ENCODE assay signal across 1 cellular context in the genomic region with DNA sequence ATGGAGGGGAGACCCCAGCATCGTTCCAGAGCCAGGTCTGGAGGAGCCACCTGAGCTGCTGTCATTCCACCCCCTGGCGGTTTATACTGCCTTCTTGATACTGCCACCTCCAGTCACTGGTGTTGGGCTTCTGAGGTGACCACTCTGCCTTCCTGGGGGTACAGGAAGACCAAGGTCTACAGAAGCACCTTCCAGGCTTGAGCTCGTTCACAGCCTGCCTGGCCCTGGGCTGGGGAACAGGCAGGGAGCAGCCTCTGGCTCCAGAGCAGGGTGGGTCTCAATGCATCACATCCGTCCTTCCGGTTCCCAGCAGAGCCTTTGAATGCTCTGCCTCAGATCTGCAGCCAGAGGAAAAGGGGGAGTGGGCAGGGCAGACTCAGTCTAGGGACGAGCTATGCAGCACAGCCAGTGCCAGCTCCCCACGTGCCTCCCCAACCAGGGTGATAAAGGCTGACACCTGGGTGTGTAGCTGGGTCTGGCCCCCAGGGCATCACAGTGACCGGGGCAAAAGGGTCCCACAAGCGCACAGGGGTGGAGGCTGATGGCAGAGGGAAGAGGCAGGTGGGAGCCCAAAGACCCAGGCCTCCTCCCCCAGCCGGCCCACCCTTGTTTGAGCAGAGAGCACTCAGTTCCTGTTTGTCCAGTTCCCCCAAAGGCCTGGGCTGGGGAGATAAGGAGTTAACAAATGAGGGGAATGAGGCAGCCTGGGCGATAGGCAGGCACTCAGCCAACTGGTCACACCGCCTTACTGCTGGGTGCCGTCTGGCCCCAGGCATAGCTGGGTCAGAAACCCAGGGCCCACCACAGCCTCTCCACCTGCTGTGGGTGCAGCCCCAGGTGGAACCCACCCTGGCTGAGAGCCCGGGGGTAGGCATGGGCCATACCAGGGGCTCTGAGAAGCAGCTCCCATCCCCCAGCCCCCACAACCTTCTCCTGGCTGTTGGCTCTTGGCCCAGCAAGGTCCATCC.
TF ChIP-seq lines count a peak whose summit lies in the region.

No MANE protein-coding gene starts in this region.

TF ChIP-seq in K562, 482 proteins besides CTCF, POLR2A, EP300 and RAD21 (continued from another document and continues in another):
- TF ChIP-seq, protein P1, sequence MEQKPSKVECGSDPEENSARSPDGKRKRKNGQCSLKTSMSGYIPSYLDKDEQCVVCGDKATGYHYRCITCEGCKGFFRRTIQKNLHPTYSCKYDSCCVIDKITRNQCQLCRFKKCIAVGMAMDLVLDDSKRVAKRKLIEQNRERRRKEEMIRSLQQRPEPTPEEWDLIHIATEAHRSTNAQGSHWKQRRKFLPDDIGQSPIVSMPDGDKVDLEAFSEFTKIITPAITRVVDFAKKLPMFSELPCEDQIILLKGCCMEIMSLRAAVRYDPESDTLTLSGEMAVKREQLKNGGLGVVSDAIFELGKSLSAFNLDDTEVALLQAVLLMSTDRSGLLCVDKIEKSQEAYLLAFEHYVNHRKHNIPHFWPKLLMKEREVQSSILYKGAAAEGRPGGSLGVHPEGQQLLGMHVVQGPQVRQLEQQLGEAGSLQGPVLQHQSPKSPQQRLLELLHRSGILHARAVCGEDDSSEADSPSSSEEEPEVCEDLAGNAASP (IDR thresholded peaks at IDR 0.05) = no peak
- TF ChIP-seq, protein P2, sequence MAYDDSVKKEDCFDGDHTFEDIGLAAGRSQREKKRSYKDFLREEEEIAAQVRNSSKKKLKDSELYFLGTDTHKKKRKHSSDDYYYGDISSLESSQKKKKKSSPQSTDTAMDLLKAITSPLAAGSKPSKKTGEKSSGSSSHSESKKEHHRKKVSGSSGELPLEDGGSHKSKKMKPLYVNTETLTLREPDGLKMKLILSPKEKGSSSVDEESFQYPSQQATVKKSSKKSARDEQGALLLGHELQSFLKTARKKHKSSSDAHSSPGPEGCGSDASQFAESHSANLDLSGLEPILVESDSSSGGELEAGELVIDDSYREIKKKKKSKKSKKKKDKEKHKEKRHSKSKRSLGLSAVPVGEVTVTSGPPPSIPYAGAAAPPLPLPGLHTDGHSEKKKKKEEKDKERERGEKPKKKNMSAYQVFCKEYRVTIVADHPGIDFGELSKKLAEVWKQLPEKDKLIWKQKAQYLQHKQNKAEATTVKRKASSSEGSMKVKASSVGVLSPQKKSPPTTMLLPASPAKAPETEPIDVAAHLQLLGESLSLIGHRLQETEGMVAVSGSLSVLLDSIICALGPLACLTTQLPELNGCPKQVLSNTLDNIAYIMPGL (CRISPR knock-in tag; IDR thresholded peaks at IDR 0.05) = no peak
- TF ChIP-seq, protein P3, sequence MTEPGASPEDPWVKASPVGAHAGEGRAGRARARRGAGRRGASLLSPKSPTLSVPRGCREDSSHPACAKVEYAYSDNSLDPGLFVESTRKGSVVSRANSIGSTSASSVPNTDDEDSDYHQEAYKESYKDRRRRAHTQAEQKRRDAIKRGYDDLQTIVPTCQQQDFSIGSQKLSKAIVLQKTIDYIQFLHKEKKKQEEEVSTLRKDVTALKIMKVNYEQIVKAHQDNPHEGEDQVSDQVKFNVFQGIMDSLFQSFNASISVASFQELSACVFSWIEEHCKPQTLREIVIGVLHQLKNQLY (CRISPR knock-in tag; conservative IDR thresholded peaks at IDR 0.05) = no peak
- TF ChIP-seq, protein P4, sequence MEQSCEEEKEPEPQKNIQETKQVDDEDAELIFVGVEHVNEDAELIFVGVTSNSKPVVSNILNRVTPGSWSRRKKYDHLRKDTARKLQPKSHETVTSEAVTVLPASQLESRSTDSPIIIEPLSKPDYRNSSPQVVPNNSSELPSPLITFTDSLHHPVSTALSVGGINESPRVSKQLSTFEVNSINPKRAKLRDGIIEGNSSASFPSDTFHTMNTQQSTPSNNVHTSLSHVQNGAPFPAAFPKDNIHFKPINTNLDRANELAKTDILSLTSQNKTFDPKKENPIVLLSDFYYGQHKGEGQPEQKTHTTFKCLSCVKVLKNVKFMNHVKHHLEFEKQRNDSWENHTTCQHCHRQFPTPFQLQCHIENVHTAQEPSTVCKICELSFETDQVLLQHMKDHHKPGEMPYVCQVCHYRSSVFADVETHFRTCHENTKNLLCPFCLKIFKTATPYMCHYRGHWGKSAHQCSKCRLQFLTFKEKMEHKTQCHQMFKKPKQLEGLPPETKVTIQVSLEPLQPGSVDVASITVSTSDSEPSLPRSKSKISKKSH (CRISPR knock-in tag; IDR thresholded peaks at IDR 0.05) = no peak
- TF ChIP-seq TBL1XR1 (IDR thresholded peaks at IDR 0.05; ENCODE audit: low read length in 2 of 2) = peak in 1 of 2 experiments; percentile 84; a peak in 2 of 4 replicates
- TF ChIP-seq ETV6 (IDR thresholded peaks at IDR 0.05; ENCODE audit: borderline replicate concordance in 1 of 2, low read depth in 2 of 2, low read length in 1 of 2) = 0 out of 4 replicates have a peak, but pooled peaks of 1 of the 2 experiments have one; percentile 3
- no peak for TF ChIP-seq ETV6 (CRISPR knock-in tag; IDR thresholded peaks at IDR 0.05; ENCODE audit: borderline replicate concordance)
- peak; percentile 82 for TF ChIP-seq KLF16 (IDR thresholded peaks at IDR 0.05)
- TF ChIP-seq, protein P5, sequence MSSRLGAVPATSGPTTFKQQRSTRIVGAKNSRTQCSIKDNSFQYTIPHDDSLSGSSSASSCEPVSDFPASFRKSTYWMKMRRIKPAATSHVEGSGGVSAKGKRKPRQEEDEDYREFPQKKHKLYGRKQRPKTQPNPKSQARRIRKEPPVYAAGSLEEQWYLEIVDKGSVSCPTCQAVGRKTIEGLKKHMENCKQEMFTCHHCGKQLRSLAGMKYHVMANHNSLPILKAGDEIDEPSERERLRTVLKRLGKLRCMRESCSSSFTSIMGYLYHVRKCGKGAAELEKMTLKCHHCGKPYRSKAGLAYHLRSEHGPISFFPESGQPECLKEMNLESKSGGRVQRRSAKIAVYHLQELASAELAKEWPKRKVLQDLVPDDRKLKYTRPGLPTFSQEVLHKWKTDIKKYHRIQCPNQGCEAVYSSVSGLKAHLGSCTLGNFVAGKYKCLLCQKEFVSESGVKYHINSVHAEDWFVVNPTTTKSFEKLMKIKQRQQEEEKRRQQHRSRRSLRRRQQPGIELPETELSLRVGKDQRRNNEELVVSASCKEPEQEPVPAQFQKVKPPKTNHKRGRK (tag; IDR thresholded peaks at IDR 0.05) = no peak
- TF ChIP-seq BACH1 (tag; IDR thresholded peaks at IDR 0.05) = no peak
- peak; percentile 30; the same call in 1 of the 2 replicates for TF ChIP-seq CREB1 (IDR thresholded peaks at IDR 0.05)
- TF ChIP-seq CREB1 (CRISPR knock-in tag; IDR thresholded peaks at IDR 0.05) = no peak
- TF ChIP-seq ARNT (IDR thresholded peaks at IDR 0.05) = no peak
- no peak for TF ChIP-seq ZNF444 (CRISPR knock-in tag; IDR thresholded peaks at IDR 0.05)
- no peak for TF ChIP-seq ZEB2 (IDR thresholded peaks at IDR 0.05)
- no peak for TF ChIP-seq CAMTA2 (CRISPR knock-in tag; conservative IDR thresholded peaks at IDR 0.05)
- TF ChIP-seq NFE2L1 (tag; IDR thresholded peaks at IDR 0.05; ENCODE audit: borderline replicate concordance, low read depth) = no peak
- peak; percentile 52 for TF ChIP-seq ETV1 (tag; conservative IDR thresholded peaks at IDR 0.05; ENCODE audit: low read depth)
- TF ChIP-seq NFRKB (IDR thresholded peaks at IDR 0.05; ENCODE audit: low read depth) = 0 out of 2 replicates have a peak, but pooled peaks have one; percentile 52
- no peak for TF ChIP-seq ZBTB1 (CRISPR knock-in tag; IDR thresholded peaks at IDR 0.05; ENCODE audit: borderline replicate concordance, low read depth)
- no peak for TF ChIP-seq MCM5 (IDR thresholded peaks at IDR 0.05; ENCODE audit: low read depth)
- no peak for TF ChIP-seq TCF7L2 (IDR thresholded peaks at IDR 0.05; ENCODE audit: low read depth, low read length)
- no peak for TF ChIP-seq ZNF431 (CRISPR knock-in tag; IDR thresholded peaks at IDR 0.05)
- TF ChIP-seq SIN3A (IDR thresholded peaks at IDR 0.05; ENCODE audit: borderline replicate concordance in 2 of 2, control insufficient read depth in 1 of 2, low read depth in 2 of 2, low read length in 2 of 2) = no peak; a peak in 1 of 4 replicates
- peak in 1 of 2 experiments; percentile 42; a peak in 1 of 4 replicates for TF ChIP-seq KDM4B (IDR thresholded peaks at IDR 0.05; ENCODE audit: borderline replicate concordance in 2 of 2, low read depth in 1 of 2)
- TF ChIP-seq HSF4 (CRISPR knock-in tag; IDR thresholded peaks at IDR 0.05; ENCODE audit: borderline replicate concordance) = no peak
- TF ChIP-seq HDAC3 (IDR thresholded peaks at IDR 0.05; ENCODE audit: borderline replicate concordance, partially characterized antibody) = no peak
- no peak; the same call in 1 of the 2 replicates for TF ChIP-seq L3MBTL2 (IDR thresholded peaks at IDR 0.05)
- TF ChIP-seq SIN3B (IDR thresholded peaks at IDR 0.05; ENCODE audit: low read depth) = no peak
- no peak for TF ChIP-seq PHF20 (IDR thresholded peaks at IDR 0.05; ENCODE audit: partially characterized antibody)
- no peak for TF ChIP-seq ARHGAP35 (IDR thresholded peaks at IDR 0.05; ENCODE audit: partially characterized antibody)
- no peak for TF ChIP-seq CBX5 (IDR thresholded peaks at IDR 0.05; ENCODE audit: borderline replicate concordance, low read depth)
- TF ChIP-seq FUS (optimal IDR thresholded peaks at IDR 0.05; ENCODE audit: low read depth, low read length) = no peak
- TF ChIP-seq, protein P6, sequence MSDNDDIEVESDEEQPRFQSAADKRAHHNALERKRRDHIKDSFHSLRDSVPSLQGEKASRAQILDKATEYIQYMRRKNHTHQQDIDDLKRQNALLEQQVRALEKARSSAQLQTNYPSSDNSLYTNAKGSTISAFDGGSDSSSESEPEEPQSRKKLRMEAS (CRISPR knock-in tag; IDR thresholded peaks at IDR 0.05) = peak; percentile 84
- TF ChIP-seq MAFG (tag; conservative IDR thresholded peaks at IDR 0.05) = no peak
- no peak for TF ChIP-seq KHSRP (IDR thresholded peaks at IDR 0.05)
- no peak for TF ChIP-seq ZNF766 (CRISPR knock-in tag; conservative IDR thresholded peaks at IDR 0.05)
- TF ChIP-seq MAFF (IDR thresholded peaks at IDR 0.05; ENCODE audit: low read length) = no peak
- no peak for TF ChIP-seq ZFP36 (IDR thresholded peaks at IDR 0.05; ENCODE audit: low read depth, low read length, partially characterized antibody)
- no peak for TF ChIP-seq NR2C1 (IDR thresholded peaks at IDR 0.05)
- no peak for TF ChIP-seq NR2C1 (tag; IDR thresholded peaks at IDR 0.05)
- no peak for TF ChIP-seq ZNF282 (CRISPR knock-in tag; IDR thresholded peaks at IDR 0.05)
- no peak for TF ChIP-seq ZSCAN29 (IDR thresholded peaks at IDR 0.05)
- TF ChIP-seq JUND (IDR thresholded peaks at IDR 0.05; ENCODE audit: borderline replicate concordance, low read depth, low read length) = peak; percentile 56; the same call in 1 of the 2 replicates
- no peak; the same call in 2 of the 3 replicates for TF ChIP-seq JUND (tag; IDR thresholded peaks at IDR 0.05; ENCODE audit: borderline replicate concordance, low read depth, low read length)
- no peak for TF ChIP-seq ZNF143 (CRISPR knock-in tag; IDR thresholded peaks at IDR 0.05)
- no peak for TF ChIP-seq TRIM28 (IDR thresholded peaks at IDR 0.05)
- TF ChIP-seq TEAD1 (CRISPR knock-in tag; IDR thresholded peaks at IDR 0.05) = no peak
- TF ChIP-seq KAT2B (IDR thresholded peaks at IDR 0.05; ENCODE audit: low read depth, low read length) = no peak
- no peak for TF ChIP-seq SMAD3 (CRISPR knock-in tag; conservative IDR thresholded peaks at IDR 0.05)
- 0 out of 2 replicates have a peak, but pooled peaks have one; percentile 5 for TF ChIP-seq XRCC5 (IDR thresholded peaks at IDR 0.05; ENCODE audit: low read depth, low read length)
- TF ChIP-seq, protein P7, sequence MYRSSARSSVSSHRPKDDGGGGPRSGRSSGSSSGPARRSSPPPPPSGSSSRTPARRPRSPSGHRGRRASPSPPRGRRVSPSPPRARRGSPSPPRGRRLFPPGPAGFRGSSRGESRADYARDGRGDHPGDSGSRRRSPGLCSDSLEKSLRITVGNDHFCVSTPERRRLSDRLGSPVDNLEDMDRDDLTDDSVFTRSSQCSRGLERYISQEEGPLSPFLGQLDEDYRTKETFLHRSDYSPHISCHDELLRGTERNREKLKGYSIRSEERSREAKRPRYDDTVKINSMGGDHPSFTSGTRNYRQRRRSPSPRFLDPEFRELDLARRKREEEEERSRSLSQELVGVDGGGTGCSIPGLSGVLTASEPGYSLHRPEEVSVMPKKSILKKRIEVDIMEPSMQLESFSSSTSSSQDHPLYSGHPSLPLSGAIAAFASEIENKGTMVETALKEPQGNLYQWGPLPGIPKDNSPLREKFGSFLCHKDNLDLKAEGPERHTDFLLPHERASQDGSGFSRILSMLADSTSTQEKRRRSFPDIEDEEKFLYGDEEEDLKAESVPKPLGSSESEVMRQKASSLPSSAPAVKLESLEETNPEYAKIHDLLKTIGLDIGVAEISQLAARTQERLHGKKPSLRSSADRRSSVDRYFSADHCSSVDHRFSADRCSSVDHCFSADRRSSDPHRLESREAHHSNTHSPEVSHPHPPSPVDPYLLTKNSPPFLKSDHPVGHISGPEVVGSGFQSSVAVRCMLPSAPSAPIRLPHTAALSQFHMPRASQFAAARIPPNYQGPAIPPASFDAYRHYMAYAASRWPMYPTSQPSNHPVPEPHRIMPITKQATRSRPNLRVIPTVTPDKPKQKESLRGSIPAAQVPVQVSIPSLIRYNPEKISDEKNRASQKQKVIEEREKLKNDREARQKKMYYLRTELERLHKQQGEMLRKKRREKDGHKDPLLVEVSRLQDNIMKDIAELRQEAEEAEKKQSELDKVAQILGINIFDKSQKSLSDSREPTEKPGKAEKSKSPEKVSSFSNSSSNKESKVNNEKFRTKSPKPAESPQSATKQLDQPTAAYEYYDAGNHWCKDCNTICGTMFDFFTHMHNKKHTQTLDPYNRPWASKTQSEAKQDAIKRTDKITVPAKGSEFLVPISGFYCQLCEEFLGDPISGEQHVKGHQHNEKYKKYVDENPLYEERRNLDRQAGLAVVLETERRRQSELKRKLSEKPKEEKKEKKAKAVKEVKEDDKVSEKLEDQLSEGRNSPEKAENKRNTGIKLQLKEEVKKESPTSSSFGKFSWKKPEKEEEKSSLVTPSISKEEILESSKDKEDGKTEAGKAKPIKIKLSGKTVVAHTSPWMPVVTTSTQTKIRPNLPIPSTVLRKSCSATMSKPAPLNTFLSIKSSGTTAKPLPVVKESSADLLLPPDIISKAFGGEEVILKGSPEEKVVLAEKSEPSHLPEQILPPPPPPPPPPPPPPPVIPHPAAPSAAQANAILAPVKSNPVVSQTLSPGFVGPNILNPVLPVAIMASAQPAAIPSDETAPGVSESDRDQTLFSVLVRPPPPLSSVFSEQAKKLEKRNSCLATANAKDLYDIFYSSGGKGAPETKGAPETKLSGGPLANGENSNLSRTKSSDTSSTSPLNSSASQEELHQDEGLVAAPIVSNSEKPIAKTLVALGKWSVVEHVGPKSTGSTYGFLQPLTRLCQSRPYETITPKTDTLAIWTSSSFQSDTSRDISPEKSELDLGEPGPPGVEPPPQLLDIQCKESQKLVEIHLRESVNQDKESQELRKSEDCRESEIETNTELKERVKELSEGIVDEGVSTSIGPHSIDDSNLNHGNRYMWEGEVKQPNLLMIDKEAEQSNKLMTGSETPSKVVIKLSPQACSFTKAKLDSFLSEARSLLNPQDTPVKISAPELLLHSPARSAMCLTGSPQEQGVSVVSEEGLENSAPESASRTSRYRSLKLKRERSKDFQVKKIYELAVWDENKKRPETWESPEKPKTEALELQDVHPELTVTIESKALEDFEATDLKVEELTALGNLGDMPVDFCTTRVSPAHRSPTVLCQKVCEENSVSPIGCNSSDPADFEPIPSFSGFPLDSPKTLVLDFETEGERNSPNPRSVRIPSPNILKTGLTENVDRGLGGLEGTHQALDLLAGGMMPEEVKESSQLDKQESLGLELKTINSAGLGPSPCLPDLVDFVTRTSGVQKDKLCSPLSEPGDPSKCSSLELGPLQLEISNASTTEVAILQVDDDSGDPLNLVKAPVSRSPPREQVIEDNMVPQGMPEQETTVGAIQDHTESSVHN (IDR thresholded peaks at IDR 0.05; ENCODE audit: borderline replicate concordance in 1 of 2, low read depth in 1 of 2) = no peak
- no peak for TF ChIP-seq MYBL2 (IDR thresholded peaks at IDR 0.05; ENCODE audit: low read depth)
- no peak for TF ChIP-seq MYBL2 (CRISPR knock-in tag; IDR thresholded peaks at IDR 0.05; ENCODE audit: borderline replicate concordance)
- no peak for TF ChIP-seq TEAD2 (tag; IDR thresholded peaks at IDR 0.05)
